16 cellular contexts compared by ENCODE assay signal in genomic region chr5:149411738-149412519, GRCh38. TPM values are rescaled to one million over a fixed set of nuclear protein-coding genes. Genes with fewer than 3 reads are reported as not detected.
DNase-seq lines count a peak whose midpoint lies in the region; ATAC-seq and TF ChIP-seq lines count a peak whose summit lies in the region.
"Had no signal": no experiment of that assay in that cellular context is flagged by ENCODE, and none has a peak within 500 bp of the region (broad histone marks: within the 10 kb centered on the region; RNA-seq: fewer than 3 reads in every experiment).

No MANE protein-coding gene starts in this region.

- intact Hi-C loops in activated CD8-positive, alpha-beta T cell treated with anti-CD3 and anti-CD28 coated beads for 36 hours (cut with micrococcal nuclease) = no loop called here
- intact Hi-C loops in CD14-positive monocyte (cut with micrococcal nuclease) = no loop called here

- peaks cover 56% of the 10 kb centered on the region for H3K4me1 ChIP-seq in stomach smooth muscle (ENCODE audit: control insufficient read depth, insufficient read depth, low read length)

- H3K27ac ChIP-seq in brain microvascular endothelial cell (peak overlapping the region; percentile 78), stomach smooth muscle (ENCODE audit: low read length) (peak overlapping the region; percentile 100)
- H3K27ac ChIP-seq: WERI-Rb-1 had no signal

- H3K9me3 ChIP-seq in stomach smooth muscle (ENCODE audit: control insufficient read depth in 2 of 2, low read length in 2 of 2) = no peaks in the 10 kb centered on the region

- H3K9me3 Mint-ChIP-seq in mesothelial cell of epicardium (no peaks in the 10 kb centered on the region), CD14-positive monocyte (peaks cover 0 to 2% (median 0%) of the 10 kb centered on the region in 7 donors)
- no peaks in the 10 kb centered on the region for H3K9me3 Mint-ChIP-seq in activated CD8-positive, alpha-beta T cell treated with anti-CD3 and anti-CD28 coated beads for 36 hours
- H3K9me3 Mint-ChIP-seq: activated T-helper 2 cell treated with anti-CD3 and anti-CD28 coated beads, Interferon-gamma antibody, Interleukin-2, Interleukin-4, amounts not matched to agents 10 μg/mL and 5 μg/mL and 100 μg/mL, durations not matched to agents 14 hours and 24 hours and 36 hours; natural killer cell treated with Interleukin-12 subunit alpha and Interleukin-12 subunit beta and Interleukin-15 and Interleukin-18, amount 100 ng/mL, for 72 hours had no signal

- H3K4me1 Mint-ChIP-seq in mesothelial cell of epicardium = peaks cover 53% of the 10 kb centered on the region
- no peaks in the 10 kb centered on the region for H3K4me1 Mint-ChIP-seq in activated CD8-positive, alpha-beta T cell treated with anti-CD3 and anti-CD28 coated beads for 36 hours (ENCODE audit: low read depth)
- H3K4me1 Mint-ChIP-seq in CD14-positive monocyte = no peaks in the 10 kb centered on the region

- peaks cover 55% of the 10 kb centered on the region for H3K36me3 ChIP-seq in brain microvascular endothelial cell (replicated peaks)
- peaks cover 87 to 90% of the 10 kb centered on the region in 2 donors for H3K36me3 ChIP-seq in stomach smooth muscle (ENCODE audit: control insufficient read depth in 2 of 2, insufficient read depth in 2 of 2, low read length in 2 of 2)
- H3K36me3 ChIP-seq: WERI-Rb-1 had no signal

- no peaks in the 10 kb centered on the region for H3K27me3 ChIP-seq in brain microvascular endothelial cell (replicated peaks)
- no peaks in the 10 kb centered on the region for H3K27me3 ChIP-seq in stomach smooth muscle (ENCODE audit: control insufficient read depth in 1 of 2, insufficient read depth in 2 of 2, low read length in 2 of 2)

- no peak overlapping the region for H3K4me3 Mint-ChIP-seq in mesothelial cell of epicardium
- H3K4me3 Mint-ChIP-seq in activated CD8-positive, alpha-beta T cell treated with anti-CD3 and anti-CD28 coated beads for 36 hours = no peak overlapping the region
- H3K4me3 Mint-ChIP-seq in CD14-positive monocyte = no peak overlapping the region
- H3K4me3 Mint-ChIP-seq: natural killer cell treated with Interleukin-12 subunit alpha and Interleukin-12 subunit beta and Interleukin-15 and Interleukin-18, amount 100 ng/mL, for 72 hours had no signal

- ATAC-seq in activated CD8-positive, alpha-beta T cell treated with anti-CD3 and anti-CD28 coated beads for 36 hours = no peak
- no peak for ATAC-seq in HG03139 (IDR thresholded peaks at IDR 0.05; ENCODE audit: unreplicated experiment)
- ATAC-seq: left lobe of liver had no signal

- DNase-seq in AG10803 (ENCODE audit: low read depth) (peak; percentile 18), brain microvascular endothelial cell (no peak), mesothelial cell of epicardium (ENCODE audit: low spot score in 2 of 2, unreplicated experiment in 2 of 2) (no peak), NCI-H1694 (lab: John Stamatoyannopoulos, UW) (no peak), CD14-positive monocyte (ENCODE audit: low spot score) (no peak)
- DNase-seq in activated CD8-positive, alpha-beta T cell treated with anti-CD3 and anti-CD28 coated beads for 36 hours = no peak
- DNase-seq: NCI-H82; stimulated activated CD4-positive, alpha-beta T cell treated with anti-CD3 and anti-CD28 coated beads, Interleukin-2, amount 100 ng/mL, for 48 hours; WERI-Rb-1 had no signal

- CTCF ChIA-PET in activated CD8-positive, alpha-beta T cell treated with anti-CD3 and anti-CD28 coated beads for 36 hours (lab: Charles Lee) = interaction anchor here (1.2 kb wide), 1 partner anchor 11 kb away, joined by 3 read pairs; no protein-coding TSS in a partner anchor

- H3K27me3 Mint-ChIP-seq in mesothelial cell of epicardium (ENCODE audit: low read depth) (no peaks in the 10 kb centered on the region), CD14-positive monocyte (ENCODE audit: low read depth in 3 of 3) (peaks cover 0 to 12% (median 2%) of the 10 kb centered on the region in 3 donors)
- no peaks in the 10 kb centered on the region for H3K27me3 Mint-ChIP-seq in activated CD8-positive, alpha-beta T cell treated with anti-CD3 and anti-CD28 coated beads for 36 hours

- POLR2A ChIA-PET in activated CD8-positive, alpha-beta T cell treated with anti-CD3 and anti-CD28 coated beads for 36 hours (lab: Charles Lee) = interaction anchor here (1.2 kb wide), 1 partner anchor 24 kb away, joined by 4 read pairs; no protein-coding TSS in a partner anchor

- H3K4me3 ChIP-seq in AG10803 (ENCODE audit: low read length) (peak overlapping the region; percentile 99), brain microvascular endothelial cell (ENCODE audit: low read depth, low read length) (no peak overlapping the region), stomach smooth muscle (ENCODE audit: low read length in 2 of 2) (peak overlapping the region; percentile 93 to 100)

- H3K36me3 Mint-ChIP-seq in mesothelial cell of epicardium (no peaks in the 10 kb centered on the region), CD14-positive monocyte (no peaks in the 10 kb centered on the region)
- H3K36me3 Mint-ChIP-seq in activated CD8-positive, alpha-beta T cell treated with anti-CD3 and anti-CD28 coated beads for 36 hours (ENCODE audit: low read depth) = no peaks in the 10 kb centered on the region
- H3K36me3 Mint-ChIP-seq: natural killer cell treated with Interleukin-12 subunit alpha and Interleukin-12 subunit beta and Interleukin-15 and Interleukin-18, amount 100 ng/mL, for 72 hours had no signal

- TF ChIP-seq CTCF in AG10803 (conservative IDR thresholded peaks at IDR 0.05; ENCODE audit: low read length) (no peak), brain microvascular endothelial cell (IDR thresholded peaks at IDR 0.05; ENCODE audit: low read depth, low read length, missing control alignments) (no peak), mesothelial cell of epicardium (IDR thresholded peaks at IDR 0.05; ENCODE audit: unreplicated experiment) (no peak), CD14-positive monocyte (IDR thresholded peaks at IDR 0.05) (no peak)
- TF ChIP-seq CTCF in activated CD8-positive, alpha-beta T cell treated with anti-CD3 and anti-CD28 coated beads for 36 hours (IDR thresholded peaks at IDR 0.05) = no peak

- H3K27ac Mint-ChIP-seq in mesothelial cell of epicardium (peak overlapping the region; percentile 9), CD14-positive monocyte (peak overlapping the region in 1 of 7 donors; percentile 57)
- H3K27ac Mint-ChIP-seq in activated CD8-positive, alpha-beta T cell treated with anti-CD3 and anti-CD28 coated beads for 36 hours = no peak overlapping the region
- H3K27ac Mint-ChIP-seq: activated T-helper 2 cell treated with anti-CD3 and anti-CD28 coated beads, Interferon-gamma antibody, Interleukin-2, Interleukin-4, amounts not matched to agents 10 μg/mL and 5 μg/mL and 100 μg/mL, durations not matched to agents 14 hours and 24 hours and 36 hours; natural killer cell treated with Interleukin-12 subunit alpha and Interleukin-12 subunit beta and Interleukin-15 and Interleukin-18, amount 100 ng/mL, for 72 hours had no signal

- in situ Hi-C loops in brain microvascular endothelial cell (cut with HindIII; ENCODE audit: low pct_ligation_motif_present, low sequenced_read_pairs) = no loop called here

- peak overlapping the region; percentile 100 for H3K9ac ChIP-seq in stomach smooth muscle (ENCODE audit: low read length in 2 of 2)

RNA-seq across cellular contexts. Expression of gene IL17B, which starts 32.8 kb away (rescaled TPM):
- total RNA-seq in mesothelial cell of epicardium = 0.34 TPM in 1 of 3 replicates, not detected in the others
- not detected for total RNA-seq in activated CD8-positive, alpha-beta T cell treated with anti-CD3 and anti-CD28 coated beads for 36 hours
- polyA plus RNA-seq in CD14-positive monocyte = not detected
- total RNA-seq: activated CD8-positive, alpha-beta memory T cell treated with anti-CD3 and anti-CD28 coated beads for 36 hours; activated T-helper 2 cell treated with anti-CD3 and anti-CD28 coated beads, Interferon-gamma antibody, Interleukin-2, Interleukin-4, amounts not matched to agents 10 μg/mL and 5 μg/mL and 100 μg/mL, durations not matched to agents 14 hours and 24 hours and 36 hours; epithelial cell of proximal tubule; left lobe of liver; natural killer cell treated with Interleukin-12 subunit alpha and Interleukin-12 subunit beta and Interleukin-15 and Interleukin-18, amount 100 ng/mL, for 72 hours had no signal

RNA-seq across cellular contexts. Expression of gene PCYOX1L, which starts 54.1 kb away (rescaled TPM):
- total RNA-seq in mesothelial cell of epicardium = 23.2 to 23.6 TPM (median 23.5 TPM) in 3 replicates
- total RNA-seq in activated CD8-positive, alpha-beta T cell treated with anti-CD3 and anti-CD28 coated beads for 36 hours = 10 to 100 TPM; 19.7 to 21.2 TPM
- polyA plus RNA-seq in CD14-positive monocyte = 10 to 100 TPM in 1 of 2 donors, 1 to 10 TPM in 1; 9.8 to 13.5 TPM
